ENCODE assay signal across 8 cellular contexts in the genomic region with DNA sequence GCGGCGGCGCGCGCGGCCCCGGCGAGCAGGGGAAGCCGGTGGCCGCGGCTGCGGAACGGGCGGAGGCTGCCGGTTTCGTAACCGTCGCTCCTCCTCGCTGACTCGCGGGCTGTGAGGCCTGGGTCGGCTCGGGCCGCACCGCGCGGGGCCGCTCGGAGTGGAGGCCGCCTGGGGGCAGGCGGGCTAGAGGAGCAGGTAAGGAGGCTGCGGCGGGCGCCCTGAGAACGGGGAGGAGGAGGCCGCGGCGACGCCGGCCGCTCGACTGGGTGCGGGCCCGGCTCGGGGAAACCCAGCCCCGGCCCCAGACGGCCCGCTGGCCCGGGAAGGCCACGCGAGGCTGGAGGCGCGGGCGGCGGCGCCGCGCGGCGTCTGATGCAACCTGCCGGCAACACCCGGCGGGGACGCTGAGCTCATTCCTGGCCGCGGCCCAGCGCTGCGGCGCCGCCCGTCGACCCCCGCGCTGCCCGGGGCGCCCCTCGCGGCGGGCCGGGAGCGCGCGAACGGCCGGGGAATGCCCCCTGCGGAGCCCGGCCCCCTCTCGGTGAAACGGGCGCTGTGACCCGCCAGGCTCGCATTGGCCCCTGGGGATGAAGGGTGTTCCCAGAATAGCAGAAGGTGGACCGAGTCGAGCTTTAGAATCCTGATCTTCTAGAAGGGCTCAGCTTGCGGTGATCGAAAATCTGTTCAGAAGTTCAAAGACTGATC. TPM values are rescaled to one million over a fixed set of nuclear protein-coding genes. Genes with fewer than 3 reads are reported as not detected.
DNase-seq lines count a peak whose midpoint lies in the region; ATAC-seq and TF ChIP-seq lines count a peak whose summit lies in the region.

A gene (plus strand): TSS at position 9 of the 705 bp plus-strand sequence. CDS start 5,531 bp downstream, outside the sequence.

- H3K4me3 ChIP-seq in RWPE2 (ENCODE audit: severe bottlenecking) (peak within 1 kb of the TSS; percentile 91), adrenal gland (peak within 1 kb of the TSS; percentile 49 to 97 (median 50))

- H3K9me3 ChIP-seq in RWPE2 (ENCODE audit: severe bottlenecking) = no peaks in the 10 kb centered on the region
- H3K9me3 ChIP-seq in adrenal gland (replicated peaks in 1 of 3) = no peaks in the 10 kb centered on the region

- peak; percentile 78 to 83 for TF ChIP-seq POLR2A in adrenal gland (IDR thresholded peaks at IDR 0.05)

- 0 to 1% (median 0%) methylated on average over 10 to 93 of the region's 96 CpGs for WGBS in adrenal gland, 4 donors

- H3K36me3 ChIP-seq in RWPE2 (ENCODE audit: low read depth) (peaks cover 27% of the 10 kb centered on the region), adrenal gland (replicated peaks in 1 of 2) (no peaks in the 10 kb centered on the region)

- DNase-seq in ELF-1 (ENCODE audit: low read depth, low spot score) (peak; percentile 29), RWPE2 (ENCODE audit: low spot score) (no peak), adrenal gland (peak in 5 of 7 donors; percentile 52 to 67 (median 60)), left ventricle myocardium superior (peak; percentile 78), sciatic nerve (ENCODE audit: low spot score) (peak; percentile 66), cortex of kidney (lab: John Stamatoyannopoulos, UW) (no peak)

- H3K27me3 ChIP-seq in RWPE2 (ENCODE audit: insufficient read depth, poor library complexity, severe bottlenecking) (no peaks in the 10 kb centered on the region), adrenal gland (no peaks in the 10 kb centered on the region)

- H3K4me1 ChIP-seq in RWPE2 (ENCODE audit: insufficient read depth, poor library complexity, severe bottlenecking) (peaks cover 39% of the 10 kb centered on the region), adrenal gland (replicated peaks in 1 of 2) (peaks cover 0 to 36% of the 10 kb centered on the region in 2 donors)

- ATAC-seq in GM19455 (IDR thresholded peaks at IDR 0.05; ENCODE audit: unreplicated experiment) = peak; percentile 44
- ATAC-seq in HG03521 (IDR thresholded peaks at IDR 0.05; ENCODE audit: unreplicated experiment) = peak; percentile 47
- ATAC-seq in RWPE2 (ENCODE audit: low read depth) = no peak; the same call in 2 of the 3 replicates
- ATAC-seq in left ventricle myocardium superior = peak; percentile 49
- no peak for ATAC-seq in sciatic nerve

- peak; percentile 47 for TF ChIP-seq CTCF in RWPE2 (IDR thresholded peaks at IDR 0.05; ENCODE audit: poor library complexity, severe bottlenecking)
- TF ChIP-seq CTCF in adrenal gland (IDR thresholded peaks at IDR 0.05) = peak in 3 of 6 experiments; percentile 10 to 47 (median 32)

- intact Hi-C loops in adrenal gland (cut with DNase I) (loop anchor here in 1 of 2 donors (10.0 kb wide), 1 partner anchor 69 kb away; a partner anchor contains a TSS), left ventricle myocardium superior (cut with micrococcal nuclease) (no loop called here), sciatic nerve (cut with DNase I) (no loop called here)

- peak within 1 kb of the TSS; percentile 83 for H3K27ac ChIP-seq in RWPE2 (ENCODE audit: poor library complexity, severe bottlenecking)
- H3K27ac ChIP-seq in adrenal gland = peak within 1 kb of the TSS in 4 of 5 donors; percentile 93 to 99 (median 94)

RNA-seq across cellular contexts. Expression of the gene that starts here (rescaled TPM):
- total RNA-seq in adrenal gland (10 to 100 TPM in 5 of 8 donors, 1 to 10 TPM in 3; 8.9 to 20.1 (median 10.6) TPM), left ventricle myocardium superior (17.0 TPM), sciatic nerve (21.2 TPM)
- 10 to 100 TPM; 10.2 to 14.8 (median 10.6) TPM for polyA plus RNA-seq in adrenal gland

Comparison
In these comparisons a context has a peak if more than half of its experiments do, and no peak if none do; other contexts are left out.
1. DNase-seq: peak in ELF-1 (single experiment), adrenal gland (5 of 7), left ventricle myocardium superior (single experiment) and sciatic nerve (single experiment); none in RWPE2 (single experiment) and cortex of kidney (single experiment).
2. ATAC-seq: peak in GM19455 (single experiment), HG03521 (single experiment) and left ventricle myocardium superior (single experiment); none in RWPE2 (single experiment) and sciatic nerve (single experiment).